21 cellular contexts compared by ENCODE assay signal in genomic region chr6:4381379-4381778, GRCh38.
DNase-seq lines count a peak whose midpoint lies in the region; ATAC-seq and TF ChIP-seq lines count a peak whose summit lies in the region.
"Had no signal": no experiment of that assay in that cellular context is flagged by ENCODE, and none has a peak within 500 bp of the region (broad histone marks: within the 10 kb centered on the region; RNA-seq: fewer than 3 reads in every experiment).

No MANE protein-coding gene starts in this region.

- H3K14ac ChIP-seq in IMR-90 (replicated peaks; ENCODE audit: low read depth, low read length) = peak overlapping the region; percentile 71

- H3K36me3 ChIP-seq in IMR-90 (ENCODE audit: control insufficient read depth, insufficient read depth, low read length) (no peaks in the 10 kb centered on the region), psoas muscle (ENCODE audit: insufficient read depth in 1 of 2, low read depth in 1 of 2) (no peaks in the 10 kb centered on the region)
- H3K36me3 ChIP-seq: sigmoid colon had no signal

- dilution Hi-C loops in IMR-90 (cut with HindIII; ENCODE audit: low sequenced_read_pairs, unreplicated experiment) = no loop called here

- intact Hi-C loops in IMR-90 (cut with micrococcal nuclease) (no loop called here), left ventricle myocardium superior (cut with micrococcal nuclease) (no loop called here), psoas muscle (cut with DNase I) (no loop called here)

- H3K23ac ChIP-seq in IMR-90 (ENCODE audit: low read depth, low read length) = no peak overlapping the region; the same call in 1 of the 2 replicates

- TF ChIP-seq RAD21 in IMR-90 (IDR thresholded peaks at IDR 0.05; ENCODE audit: low read length) = no peak

- H3K27ac ChIP-seq in IMR-90 (ENCODE audit: insufficient read depth, low read length) (no peak overlapping the region; the same call in 1 of the 2 replicates), psoas muscle (peak overlapping the region; percentile 69)

- H3K4me1 ChIP-seq in IMR-90 (ENCODE audit: control insufficient read depth, insufficient read depth, low read length) (peaks cover 4% of the 10 kb centered on the region; the same call in 1 of the 2 replicates), psoas muscle (peaks cover 17% of the 10 kb centered on the region)
- H3K4me1 ChIP-seq: sigmoid colon had no signal

- peaks cover 18% of the 10 kb centered on the region for H3K9me3 Mint-ChIP-seq in natural killer cell treated with Interleukin-12 subunit alpha and Interleukin-12 subunit beta and Interleukin-15 and Interleukin-18, amount 100 ng/mL, for 72 hours

- peak; percentile 89 for DNase-seq in IMR-90
- peak; percentile 70 for DNase-seq in choroid plexus epithelial cell (ENCODE audit: low read depth)
- DNase-seq in left ventricle myocardium superior = no peak
- DNase-seq in psoas muscle = no peak
- DNase-seq in DMS153 (lab: John Stamatoyannopoulos, UW) = no peak
- no peak for DNase-seq in natural killer cell treated with Interleukin-12 subunit alpha and Interleukin-12 subunit beta and Interleukin-15 and Interleukin-18, amount 100 ng/mL, for 72 hours (ENCODE audit: low spot score)
- DNase-seq: activated CD4-positive, alpha-beta T cell treated with anti-CD3 and anti-CD28 coated beads, Interleukin-2, amount 10 ng/mL, durations not matched to agents 7 days and 5 days; activated gamma-delta T cell; CD8-positive, alpha-beta T cell; cerebellar nuclear complex; DMS79; effector memory CD4-positive, alpha-beta T cell; Kasumi-1; left colon; NCI-H2107; nucleus accumbens; sigmoid colon; stimulated activated CD4-positive, alpha-beta T cell treated with anti-CD3 and anti-CD28 coated beads, Interleukin-1b, Interleukin-23, amount 100 ng/mL, for 48 hours; stimulated activated naive CD4-positive, alpha-beta T cell had no signal

- no peaks in the 10 kb centered on the region for H3K79me1 ChIP-seq in IMR-90 (ENCODE audit: low read depth in 1 of 2, low read length in 2 of 2)

- POLR2A ChIA-PET in IMR-90 (lab: Charles Lee; ENCODE audit: unreplicated experiment) = no interaction called here

- H4K8ac ChIP-seq in IMR-90 (ENCODE audit: low read depth in 2 of 2, low read length in 2 of 2) = peak overlapping the region; percentile 36 to 68; a peak in 3 of 4 replicates

- WGBS in IMR-90 (ENCODE audit: extremely low coverage in 2 of 2, insufficient read length in 1 of 2), 2 experiments = 17% methylated on average over 1 of the region's 4 CpGs; no CpG with 5 or more reads in 1 of the 2 experiments
- WGBS in psoas muscle, 3 donors = 46 to 66% (median 50%) methylated on average over 4 of the region's 4 CpGs

- H3K27ac Mint-ChIP-seq in natural killer cell treated with Interleukin-12 subunit alpha and Interleukin-12 subunit beta and Interleukin-15 and Interleukin-18, amount 100 ng/mL, for 72 hours = no peak overlapping the region
- H3K27ac Mint-ChIP-seq: activated CD4-positive, alpha-beta T cell treated with anti-CD3 and anti-CD28 coated beads, Interleukin-2, amount 10 ng/mL, durations not matched to agents 7 days and 5 days; CD8-positive, alpha-beta T cell had no signal

- H4K20me1 ChIP-seq in IMR-90 (ENCODE audit: insufficient read depth, low read length) = no peaks in the 10 kb centered on the region

- peak overlapping the region; percentile 40 for H2BK5ac ChIP-seq in IMR-90 (ENCODE audit: low read depth, low read length, poor library complexity, severe bottlenecking)

- H3K9me3 ChIP-seq in IMR-90 (ENCODE audit: control insufficient read depth, insufficient read depth, low read length) (peaks cover 22% of the 10 kb centered on the region), psoas muscle (peaks cover 11% of the 10 kb centered on the region)

- peak overlapping the region; percentile 43; the same call in 1 of the 2 replicates for H4K5ac ChIP-seq in IMR-90 (ENCODE audit: low read depth, low read length)

- H3K36me3 Mint-ChIP-seq in natural killer cell treated with Interleukin-12 subunit alpha and Interleukin-12 subunit beta and Interleukin-15 and Interleukin-18, amount 100 ng/mL, for 72 hours = peaks cover 35% of the 10 kb centered on the region
- H3K36me3 Mint-ChIP-seq: CD8-positive, alpha-beta T cell had no signal

- no peaks in the 10 kb centered on the region for H3K27me3 ChIP-seq in IMR-90 (ENCODE audit: control insufficient read depth, insufficient read depth, low read length)
- H3K27me3 ChIP-seq in psoas muscle (ENCODE audit: insufficient read depth in 3 of 3, low read length in 2 of 3) = no peaks in the 10 kb centered on the region
- H3K27me3 ChIP-seq: sigmoid colon had no signal

- BruUV-seq in IMR-90 (replicated peaks; lab: Mats Ljungman, UMichigan) = no TSS peak

- no peak overlapping the region for H2AK9ac ChIP-seq in IMR-90 (replicated peaks; ENCODE audit: low read depth, low read length, poor library complexity)

- peak overlapping the region; percentile 55; the same call in 1 of the 2 replicates for H4K91ac ChIP-seq in IMR-90 (ENCODE audit: insufficient read depth, low read depth, low read length)

- peak overlapping the region; percentile 71 for H2AFZ ChIP-seq in IMR-90 (replicated peaks; ENCODE audit: low read length, poor library complexity)

- 0 out of 3 replicates have a peak overlapping the region, but pooled peaks have one; percentile 52 for H2BK15ac ChIP-seq in IMR-90 (ENCODE audit: low read depth, low read length)

- in situ Hi-C loops in IMR-90 (cut with MboI; ENCODE audit: low sequenced_read_pairs) = no loop called here

- TF ChIP-seq CTCF in IMR-90 (conservative IDR thresholded peaks at IDR 0.05; ENCODE audit: low read depth, low read length) = no peak
- no peak for TF ChIP-seq CTCF in choroid plexus epithelial cell (conservative IDR thresholded peaks at IDR 0.05; ENCODE audit: low read depth, low read length)
- no peak for TF ChIP-seq CTCF in psoas muscle (IDR thresholded peaks at IDR 0.05)

- peak overlapping the region; percentile 45 for H3K18ac ChIP-seq in IMR-90 (ENCODE audit: low read depth, low read length)

- H3K4me3 ChIP-seq in IMR-90 (ENCODE audit: insufficient read depth, low read depth, low read length) = no peak overlapping the region
- H3K4me3 ChIP-seq in choroid plexus epithelial cell (ENCODE audit: low read depth, low read length) = no peak overlapping the region
- no peak overlapping the region for H3K4me3 ChIP-seq in psoas muscle
- H3K4me3 ChIP-seq: sigmoid colon had no signal

- H3K27me3 Mint-ChIP-seq in natural killer cell treated with Interleukin-12 subunit alpha and Interleukin-12 subunit beta and Interleukin-15 and Interleukin-18, amount 100 ng/mL, for 72 hours = peaks cover 23 to 28% of the 10 kb centered on the region in 2 donors
- H3K27me3 Mint-ChIP-seq: activated CD4-positive, alpha-beta T cell treated with anti-CD3 and anti-CD28 coated beads, Interleukin-2, amount 10 ng/mL, durations not matched to agents 7 days and 5 days had no signal

- peak overlapping the region; percentile 59; the same call in 1 of the 2 replicates for H3K4ac ChIP-seq in IMR-90 (ENCODE audit: low read depth, low read length)

- CTCF ChIA-PET in IMR-90 (lab: Yijun Ruan, JAX) = no interaction called here

- peak overlapping the region; percentile 11; the same call in 1 of the 2 replicates for H2AK5ac ChIP-seq in IMR-90 (ENCODE audit: low read depth, low read length)

- no peak overlapping the region for H3K4me2 ChIP-seq in IMR-90 (ENCODE audit: low read depth, low read length)

- peak overlapping the region; percentile 36; the same call in 1 of the 2 replicates for H2BK20ac ChIP-seq in IMR-90 (ENCODE audit: low read depth, low read length)

- H3K4me1 Mint-ChIP-seq in natural killer cell treated with Interleukin-12 subunit alpha and Interleukin-12 subunit beta and Interleukin-15 and Interleukin-18, amount 100 ng/mL, for 72 hours (ENCODE audit: low read depth in 2 of 2) = no peaks in the 10 kb centered on the region
- H3K4me1 Mint-ChIP-seq: activated CD4-positive, alpha-beta T cell treated with anti-CD3 and anti-CD28 coated beads, Interleukin-2, amount 10 ng/mL, durations not matched to agents 7 days and 5 days had no signal

- no peak overlapping the region for H3K9ac ChIP-seq in IMR-90 (ENCODE audit: low read depth, low read length)

- H3K4me3 Mint-ChIP-seq in natural killer cell treated with Interleukin-12 subunit alpha and Interleukin-12 subunit beta and Interleukin-15 and Interleukin-18, amount 100 ng/mL, for 72 hours = no peak overlapping the region
- H3K4me3 Mint-ChIP-seq: activated CD4-positive, alpha-beta T cell treated with anti-CD3 and anti-CD28 coated beads, Interleukin-2, amount 10 ng/mL, durations not matched to agents 7 days and 5 days; CD8-positive, alpha-beta T cell had no signal

- no peak overlapping the region; the same call in 1 of the 2 replicates for H3K56ac ChIP-seq in IMR-90 (ENCODE audit: extremely low read depth, insufficient read depth, low read length)

- H2BK120ac ChIP-seq in IMR-90 (ENCODE audit: low read depth, low read length) = peak overlapping the region; percentile 60; the same call in 1 of the 2 replicates

- ATAC-seq in IMR-90 (ENCODE audit: low read depth) = no peak; the same call in 1 of the 2 replicates
- peak; percentile 56 for ATAC-seq in left ventricle myocardium superior
- peak; percentile 9 to 28 (median 19) for ATAC-seq in psoas muscle
- no peak for ATAC-seq in GM21529 (IDR thresholded peaks at IDR 0.05; ENCODE audit: unreplicated experiment)
- ATAC-seq in HG02852 (IDR thresholded peaks at IDR 0.05; ENCODE audit: unreplicated experiment) = no peak
- no peak for ATAC-seq in natural killer cell treated with Interleukin-12 subunit alpha and Interleukin-12 subunit beta and Interleukin-15 and Interleukin-18, amount 100 ng/mL, for 72 hours
- ATAC-seq: CD8-positive, alpha-beta T cell; left colon had no signal

- H3K9me1 ChIP-seq in IMR-90 (ENCODE audit: insufficient read depth, low read length) = peaks cover 2% of the 10 kb centered on the region; the same call in 1 of the 2 replicates

- no peak for TF ChIP-seq POLR2A in IMR-90 (IDR thresholded peaks at IDR 0.05; ENCODE audit: low read depth, low read length)

TF ChIP-seq in IMR-90, 13 proteins besides CTCF, POLR2A, EP300 and RAD21:
- TF ChIP-seq BHLHE40 (IDR thresholded peaks at IDR 0.05; ENCODE audit: low read depth, low read length) = no peak
- TF ChIP-seq RFX5 (IDR thresholded peaks at IDR 0.05; ENCODE audit: low read depth, low read length) = no peak
- no peak for TF ChIP-seq CEBPB (IDR thresholded peaks at IDR 0.05; ENCODE audit: low read depth, low read length)
- peak; percentile 51 for TF ChIP-seq MAFK (IDR thresholded peaks at IDR 0.05; ENCODE audit: low read depth, low read length)
- TF ChIP-seq FOS (IDR thresholded peaks at IDR 0.05; ENCODE audit: low read depth, low read length) = no peak
- no peak for TF ChIP-seq NFE2L2 (IDR thresholded peaks at IDR 0.05; ENCODE audit: low read depth, low read length)

Comparison
In these comparisons a context has a peak if more than half of its experiments do, and no peak if none do; other contexts are left out.
1. ATAC-seq: peak in left ventricle myocardium superior (single experiment) and psoas muscle (4 of 4); none in IMR-90 (single experiment), GM21529 (single experiment), HG02852 (single experiment) and natural killer cell treated with Interleukin-12 subunit alpha and Interleukin-12 subunit beta and Interleukin-15 and Interleukin-18, amount 100 ng/mL, for 72 hours (0 of 2).
2. DNase-seq: peak in IMR-90 (single experiment) and choroid plexus epithelial cell (single experiment); none in left ventricle myocardium superior (single experiment), psoas muscle (0 of 2), DMS153 (single experiment) and natural killer cell treated with Interleukin-12 subunit alpha and Interleukin-12 subunit beta and Interleukin-15 and Interleukin-18, amount 100 ng/mL, for 72 hours (single experiment).